ENCODE assay signal across 10 cellular contexts in genomic region chr9:99112750-99113417, GRCh38. TPM values are rescaled to one million over a fixed set of nuclear protein-coding genes. Genes with fewer than 3 reads are reported as not detected.
DNase-seq lines count a peak whose midpoint lies in the region; ATAC-seq, FAIRE-seq and TF ChIP-seq lines count a peak whose summit lies in the region.
"Had no signal": no experiment of that assay in that cellular context is flagged by ENCODE, and none has a peak within 500 bp of the region (broad histone marks: within the 10 kb centered on the region; RNA-seq: fewer than 3 reads in every experiment).

No MANE protein-coding gene starts in this region.

- ATAC-seq in GM23338: peak; percentile 68
- ATAC-seq in HG02763 (IDR thresholded peaks at IDR 0.05; ENCODE audit: unreplicated experiment): no peak

- peak overlapping the region; percentile 5; the same call in 2 of the 3 replicates for H3K4me3 Mint-ChIP-seq in GM23338
- H3K4me3 Mint-ChIP-seq in activated T-cell treated with anti-CD3 and anti-CD28 coated beads, Interleukin-2, amount 50 U/mL, for 24 hours: peak overlapping the region; percentile 65

- no peaks in the 10 kb centered on the region for H3K9me1 ChIP-seq in keratinocyte (ENCODE audit: control insufficient read depth, extremely low read depth, insufficient read depth, low read length)

- H3K36me3 Mint-ChIP-seq in GM23338 (ENCODE audit: low read depth): no peaks in the 10 kb centered on the region
- peaks cover 5% of the 10 kb centered on the region for H3K36me3 Mint-ChIP-seq in activated T-cell treated with anti-CD3 and anti-CD28 coated beads, Interleukin-2, amount 50 U/mL, for 24 hours (ENCODE audit: low read depth)

- no peak for TF ChIP-seq CTCF in GM23338 (conservative IDR thresholded peaks at IDR 0.05; ENCODE audit: low read depth in 2 of 2)
- TF ChIP-seq CTCF in keratinocyte (optimal IDR thresholded peaks at IDR 0.05 in 1 of 3, IDR thresholded peaks at IDR 0.05 in 1 of 3, conservative IDR thresholded peaks at IDR 0.05 in 1 of 3; ENCODE audit: extremely low read depth in 1 of 3, insufficient read depth in 2 of 3, low read length in 3 of 3): no peak

- H2AFZ ChIP-seq in GM23338 (no peak overlapping the region), keratinocyte (ENCODE audit: control insufficient read depth, low read length) (no peak overlapping the region)

- DNase-seq in GM23338 (ENCODE audit: low spot score) (peak; percentile 40), keratinocyte (ENCODE audit: low read depth, low spot score) (no peak), foreskin melanocyte (no peak), retina (no peak), NCI-H526 treated with DMSO at 0.1 percent for 48 hours (lab: John Stamatoyannopoulos, UW) (no peak)
- no peak for DNase-seq in activated T-cell treated with anti-CD3 and anti-CD28 coated beads, Interleukin-2, amount 50 U/mL, for 24 hours
- DNase-seq: NCI-H1092 had no signal

- no peaks in the 10 kb centered on the region; the same call in 2 of the 3 replicates for H3K9me3 Mint-ChIP-seq in GM23338
- no peaks in the 10 kb centered on the region for H3K9me3 Mint-ChIP-seq in activated T-cell treated with anti-CD3 and anti-CD28 coated beads, Interleukin-2, amount 50 U/mL, for 24 hours

- H4K20me1 ChIP-seq in BLaER1 (peaks cover 91% of the 10 kb centered on the region), GM23338 (replicated peaks; ENCODE audit: insufficient read depth) (peaks cover 46% of the 10 kb centered on the region), keratinocyte (ENCODE audit: control insufficient read depth, extremely low read depth, insufficient read depth, low read length) (peaks cover 2% of the 10 kb centered on the region)

- H3K27ac ChIP-seq in BLaER1: no peak overlapping the region
- 0 out of 2 replicates have a peak overlapping the region, but pooled peaks have one; percentile 2 for H3K27ac ChIP-seq in GM23338 (ENCODE audit: low read depth)
- H3K27ac ChIP-seq in keratinocyte (ENCODE audit: control insufficient read depth, insufficient read depth, low read length): no peak overlapping the region

- no peaks in the 10 kb centered on the region for H3K36me3 ChIP-seq in BLaER1
- H3K36me3 ChIP-seq in GM23338 (ENCODE audit: insufficient read depth): no peaks in the 10 kb centered on the region
- H3K36me3 ChIP-seq in keratinocyte (ENCODE audit: control insufficient read depth in 2 of 2, extremely low read depth in 1 of 2, insufficient read depth in 2 of 2, low read length in 2 of 2): peaks cover 0 to 9% of the 10 kb centered on the region in 2 experiments

- peak overlapping the region; percentile 45 for H3K27ac Mint-ChIP-seq in GM23338
- peak overlapping the region; percentile 83 for H3K27ac Mint-ChIP-seq in activated T-cell treated with anti-CD3 and anti-CD28 coated beads, Interleukin-2, amount 50 U/mL, for 24 hours

- peaks cover 35% of the 10 kb centered on the region for H3K4me1 ChIP-seq in BLaER1
- H3K4me1 ChIP-seq in GM23338 (ENCODE audit: insufficient read depth): peaks cover 74% of the 10 kb centered on the region
- peaks cover 40% of the 10 kb centered on the region for H3K4me1 ChIP-seq in keratinocyte (ENCODE audit: control insufficient read depth, extremely low read depth, insufficient read depth, low read length)

- H3K9me3 ChIP-seq in BLaER1: no peaks in the 10 kb centered on the region
- H3K9me3 ChIP-seq in keratinocyte (ENCODE audit: control insufficient read depth, low read depth, low read length): no peaks in the 10 kb centered on the region

- no peak overlapping the region for H3K9ac ChIP-seq in BLaER1
- no peak overlapping the region for H3K9ac ChIP-seq in keratinocyte (ENCODE audit: control insufficient read depth, extremely low read depth, insufficient read depth, low read length)

- dilution Hi-C loops in keratinocyte (cut with MboI; ENCODE audit: extremely low pct_ligation_motif_present, low sequenced_read_pairs): no loop called here

- no peaks in the 10 kb centered on the region for H3K27me3 Mint-ChIP-seq in GM23338 (ENCODE audit: insufficient read depth, low read depth, poor library complexity)
- no peaks in the 10 kb centered on the region for H3K27me3 Mint-ChIP-seq in activated T-cell treated with anti-CD3 and anti-CD28 coated beads, Interleukin-2, amount 50 U/mL, for 24 hours

- H3K4me2 ChIP-seq in BLaER1 (peak overlapping the region; percentile 11), GM23338 (peak overlapping the region; percentile 39), keratinocyte (ENCODE audit: control insufficient read depth, extremely low read depth, insufficient read depth, low read depth, low read length) (peak overlapping the region; percentile 0)

- no peak for FAIRE-seq in keratinocyte (lab: Jason Lieb, UNC)
- FAIRE-seq: urothelium cell line had no signal

- H3K27me3 ChIP-seq in BLaER1 (no peaks in the 10 kb centered on the region), GM23338 (ENCODE audit: insufficient read depth) (no peaks in the 10 kb centered on the region), keratinocyte (ENCODE audit: control insufficient read depth, extremely low read depth, insufficient read depth, low read length) (no peaks in the 10 kb centered on the region)

- H3K4me3 ChIP-seq in BLaER1 (no peak overlapping the region), GM23338 (no peak overlapping the region), keratinocyte (ENCODE audit: control insufficient read depth in 2 of 3, extremely low read depth in 1 of 3, insufficient read depth in 2 of 3, low read depth in 1 of 3, low read length in 3 of 3) (no peak overlapping the region)

- peaks cover 100% of the 10 kb centered on the region for H3K79me2 ChIP-seq in GM23338 (replicated peaks; ENCODE audit: insufficient read depth)
- H3K79me2 ChIP-seq in keratinocyte (ENCODE audit: control insufficient read depth, insufficient read depth, low read length): peaks cover 82% of the 10 kb centered on the region

- no peaks in the 10 kb centered on the region for H3K9me2 ChIP-seq in GM23338 (ENCODE audit: insufficient read depth)

- H3F3A ChIP-seq in GM23338 (replicated peaks; ENCODE audit: low read depth): no peaks in the 10 kb centered on the region

- peaks cover 65% of the 10 kb centered on the region for H3K4me1 Mint-ChIP-seq in GM23338
- H3K4me1 Mint-ChIP-seq in activated T-cell treated with anti-CD3 and anti-CD28 coated beads, Interleukin-2, amount 50 U/mL, for 24 hours (ENCODE audit: low read depth): peaks cover 89% of the 10 kb centered on the region

RNA-seq across cellular contexts. Expression of gene TGFBR1, which starts 8.0 kb away (rescaled TPM):
- total RNA-seq in GM23338 (2014; rRNA removed; shearing (Covaris generic)): 39.5 and 40.2 TPM in 2 replicates
- polyA plus RNA-seq in GM23338 (2016; fragmentation: Nextera tagmentation; extraction: Ambion mirVana): 8.3 and 9.3 TPM in 2 replicates
- 41.6 to 55.0 TPM (median 49.7 TPM) in 3 replicates for polyA plus RNA-seq in keratinocyte
- polyA plus RNA-seq in keratinocyte (2011; ENCODE audit: low read depth): 21.0 TPM
- 20.7 and 45.7 TPM in 2 replicates for polyA plus RNA-seq in keratinocyte (2011; cell fraction: cytosol; rRNA removed)
- polyA plus RNA-seq in keratinocyte (2011; cell fraction: nucleus; rRNA removed): 57.9 and 67.1 TPM in 2 replicates
- polyA plus RNA-seq in keratinocyte (2012; ENCODE audit: low replicate concordance): 18.8 and 28.4 TPM in 2 replicates
- 135 to 193 TPM (median 184 TPM) in 3 replicates for polyA minus RNA-seq in keratinocyte
- 57.6 TPM for polyA minus RNA-seq in keratinocyte (2011; cell fraction: cytosol; rRNA and poly(A)+ RNA removed)
- 74.4 and 239 TPM in 2 replicates for polyA minus RNA-seq in keratinocyte (2011; cell fraction: nucleus; rRNA and poly(A)+ RNA removed)
